Comparison of ENCODE assay signal across 24 cellular contexts in the genomic region with DNA sequence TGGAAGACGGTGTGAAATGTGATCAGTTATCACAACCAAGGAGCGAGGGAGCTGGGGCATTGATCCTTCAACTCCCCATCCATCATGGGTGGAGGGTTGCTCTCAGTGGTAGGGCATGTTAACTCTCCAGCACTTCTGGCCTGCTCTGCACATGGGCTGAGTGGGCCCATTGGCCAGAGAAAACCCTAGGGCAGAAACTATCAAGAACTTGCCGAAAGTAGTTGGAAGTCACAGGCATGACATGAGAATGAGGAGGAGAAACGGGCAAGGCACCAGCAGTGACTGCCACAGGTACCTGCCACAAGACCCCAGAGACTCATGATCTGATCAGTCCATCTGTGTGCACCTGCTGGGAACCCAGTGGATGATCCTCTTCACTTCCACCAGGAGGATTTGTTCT. TPM values are rescaled to one million over a fixed set of nuclear protein-coding genes. Genes with fewer than 3 reads are reported as not detected.
"Had no signal": no experiment of that assay in that cellular context is flagged by ENCODE, and none has a peak within 500 bp of the region (broad histone marks: within the 10 kb centered on the region; RNA-seq: fewer than 3 reads in every experiment).

No MANE protein-coding gene starts in this region.

- ATAC-seq: activated CD4-positive, CD25-positive, alpha-beta regulatory T cell treated with anti-CD3 and anti-CD28 coated beads, Interleukin-2, amount 50 U/mL, for 24 hours; activated naive CD4-positive, alpha-beta T cell treated with anti-CD3 and anti-CD28 coated beads, Interleukin-2, amount 50 U/mL, for 72 hours; activated T-cell treated with anti-CD3 and anti-CD28 coated beads, Interleukin-2, amount 50 U/mL, for 72 hours had no signal

- H3K4me1 Mint-ChIP-seq: activated B cell treated with CpG ODN at 0.5 μM for 24 hours; activated naive CD4-positive, alpha-beta T cell treated with anti-CD3 and anti-CD28 coated beads, Interleukin-2, amount 10 ng/mL, durations not matched to agents 7 days and 5 days; central memory CD8-positive, alpha-beta T cell had no signal

- H3K36me3 ChIP-seq: brain microvascular endothelial cell had no signal

- H3K27me3 ChIP-seq: brain microvascular endothelial cell had no signal

- H3K4me3 Mint-ChIP-seq: activated B cell treated with CpG ODN at 0.5 μM for 24 hours; activated naive CD4-positive, alpha-beta T cell treated with anti-CD3 and anti-CD28 coated beads, Interleukin-2, amount 10 ng/mL, durations not matched to agents 7 days and 5 days; activated T-cell treated with anti-CD3 and anti-CD28 coated beads, Interleukin-2, amount 50 U/mL, for 24 hours; activated T-cell treated with anti-CD3 and anti-CD28 coated beads, Interleukin-2, amount 50 U/mL, for 72 hours; central memory CD8-positive, alpha-beta T cell; dendritic cell treated with granulocyte-macrophage colony-stimulating factor and Interleukin-4, amounts not matched to agents 40 ng/mL and 50 ng/mL, for 4 days had no signal

- H3K9me3 Mint-ChIP-seq: activated B cell treated with CpG ODN at 0.5 μM for 24 hours; activated naive CD4-positive, alpha-beta T cell treated with anti-CD3 and anti-CD28 coated beads, Interleukin-2, amount 10 ng/mL, durations not matched to agents 7 days and 5 days; activated naive CD4-positive, alpha-beta T cell treated with anti-CD3 and anti-CD28 coated beads, Interleukin-2, amount 50 U/mL, for 72 hours; activated T-cell treated with anti-CD3 and anti-CD28 coated beads, Interleukin-2, amount 50 U/mL, for 24 hours; activated T-cell treated with anti-CD3 and anti-CD28 coated beads, Interleukin-2, amount 50 U/mL, for 72 hours; central memory CD8-positive, alpha-beta T cell; dendritic cell treated with granulocyte-macrophage colony-stimulating factor and Interleukin-4, amounts not matched to agents 40 ng/mL and 50 ng/mL, for 4 days had no signal

- DNase-seq: activated B cell treated with CpG ODN at 0.5 μM for 24 hours; activated CD4-positive, alpha-beta T cell treated with anti-CD3 and anti-CD28 coated beads for 48 hours; activated CD4-positive, alpha-beta T cell treated with anti-CD3 and anti-CD28 coated beads, Interleukin-2, amount 50 U/mL, for 1 hour; activated CD4-positive, alpha-beta T cell treated with anti-CD3 and anti-CD28 coated beads, Interleukin-2, amount 50 U/mL, for 48 hours; activated CD8-positive, alpha-beta memory T cell treated with anti-CD3 and anti-CD28 coated beads, Interleukin-2, amount 50 U/mL, for 48 hours; activated gamma-delta T cell; activated naive CD4-positive, alpha-beta T cell; activated naive CD4-positive, alpha-beta T cell treated with anti-CD3 and anti-CD28 coated beads, Interleukin-2, amount 10 ng/mL, durations not matched to agents 7 days and 5 days; activated T-cell treated with anti-CD3 and anti-CD28 coated beads for 4 hours; activated T-cell treated with anti-CD3 and anti-CD28 coated beads, Interleukin-2, amount 50 U/mL, for 24 hours; activated T-cell treated with anti-CD3 and anti-CD28 coated beads, Interleukin-2, amount 50 U/mL, for 72 hours; amniotic stem cell; anterior cingulate cortex; brain microvascular endothelial cell; dorsolateral prefrontal cortex; effector memory CD4-positive, alpha-beta T cell; foreskin fibroblast; T-helper 2 cell had no signal

- H3K36me3 Mint-ChIP-seq: activated naive CD4-positive, alpha-beta T cell treated with anti-CD3 and anti-CD28 coated beads, Interleukin-2, amount 10 ng/mL, durations not matched to agents 7 days and 5 days; activated naive CD4-positive, alpha-beta T cell treated with anti-CD3 and anti-CD28 coated beads, Interleukin-2, amount 50 U/mL, for 72 hours had no signal

- H3K4me3 ChIP-seq: coronary artery, dorsolateral prefrontal cortex had no signal

- H3K27ac ChIP-seq: brain microvascular endothelial cell, coronary artery, dorsolateral prefrontal cortex had no signal

- H3K27ac Mint-ChIP-seq: activated B cell treated with CpG ODN at 0.5 μM for 24 hours; activated naive CD4-positive, alpha-beta T cell treated with anti-CD3 and anti-CD28 coated beads, Interleukin-2, amount 10 ng/mL, durations not matched to agents 7 days and 5 days; activated naive CD4-positive, alpha-beta T cell treated with anti-CD3 and anti-CD28 coated beads, Interleukin-2, amount 50 U/mL, for 72 hours; activated T-cell treated with anti-CD3 and anti-CD28 coated beads, Interleukin-2, amount 50 U/mL, for 24 hours; activated T-cell treated with anti-CD3 and anti-CD28 coated beads, Interleukin-2, amount 50 U/mL, for 72 hours; dendritic cell treated with granulocyte-macrophage colony-stimulating factor and Interleukin-4, amounts not matched to agents 40 ng/mL and 50 ng/mL, for 4 days had no signal

RNA-seq across cellular contexts. Expression of gene CXCL14, which starts 50.9 kb away (rescaled TPM):
- total RNA-seq: activated B cell treated with CpG ODN at 0.5 μM for 24 hours; activated naive CD4-positive, alpha-beta T cell treated with anti-CD3 and anti-CD28 coated beads, Interleukin-2, amount 50 U/mL, for 72 hours; activated T-cell treated with anti-CD3 and anti-CD28 coated beads, Interleukin-2, amount 50 U/mL, for 72 hours; T-helper 1 cell treated with Interleukin-12 subunit alpha and Interleukin-12 subunit beta and Interleukin-4 antibody, amounts not matched to agents 30 ng/mL and 1 ng/mL, for 36 hours had no signal
